ENCODE assay signal across 23 cellular contexts in the genomic region with DNA sequence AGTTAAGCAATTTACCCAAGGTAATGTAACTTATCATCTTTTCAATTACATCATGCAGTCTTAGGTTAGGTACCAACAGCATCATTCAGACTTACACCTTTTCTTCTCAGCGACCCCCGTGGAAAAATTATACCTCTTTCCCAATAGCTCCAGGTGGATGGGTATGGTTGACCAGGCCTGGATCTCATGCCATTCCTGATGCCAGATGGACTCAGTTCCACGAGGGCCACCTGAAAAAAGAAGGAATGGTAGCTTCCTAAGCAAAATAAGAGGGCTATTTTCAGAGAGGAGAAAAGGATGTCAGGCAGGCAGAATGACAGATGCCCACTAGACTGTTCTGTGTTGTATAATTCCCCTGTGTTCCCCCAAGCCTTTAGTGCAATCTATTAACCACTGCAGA.
"Had no signal": no experiment of that assay in that cellular context is flagged by ENCODE, and none has a peak within 500 bp of the region (broad histone marks: within the 10 kb centered on the region; RNA-seq: fewer than 3 reads in every experiment).

No MANE protein-coding gene starts in this region.

- H3K4me2 ChIP-seq: neural progenitor cell had no signal

- H2AFZ ChIP-seq: neural progenitor cell had no signal

- FAIRE-seq: colon, endometrium, kidney, small intestine had no signal

- H3K27ac ChIP-seq: adrenal gland, cardiac muscle cell, gastrocnemius medialis, heart left ventricle, left lung, neural progenitor cell, ovary, right lobe of liver, transverse colon, uterus, VCaP had no signal

- H3K4me3 ChIP-seq: adrenal gland, cardiac muscle cell, dorsolateral prefrontal cortex, gastrocnemius medialis, heart left ventricle, left lung, neural progenitor cell, ovary, right lobe of liver, transverse colon, uterus had no signal

- DNase-seq: activated CD4-positive, alpha-beta T cell treated with anti-CD3 and anti-CD28 coated beads for 1 hour; activated CD4-positive, alpha-beta T cell treated with anti-CD3 and anti-CD28 coated beads, Interleukin-2, amount 50 U/mL, for 48 hours; activated gamma-delta T cell treated with Interleukin-2 at 50 U/mL for 16 hours; adrenal gland; dorsolateral prefrontal cortex; gastrocnemius medialis; heart left ventricle; kidney; left lung; naive thymus-derived CD4-positive, alpha-beta T cell; ovary; right lobe of liver; small intestine; stimulated activated CD4-positive, alpha-beta T cell treated with anti-CD3 and anti-CD28 coated beads, Interleukin-15, amount 100 ng/mL, for 24 hours; stimulated activated CD4-positive, alpha-beta T cell treated with anti-CD3 and anti-CD28 coated beads, Interleukin-2, amount 100 ng/mL, for 48 hours; T-helper 2 cell; transverse colon; uterus had no signal

- H3K4me1 ChIP-seq: adrenal gland, gastrocnemius medialis, heart left ventricle, neural progenitor cell, right lobe of liver, transverse colon, uterus had no signal

- H3K27me3 ChIP-seq: adrenal gland, cardiac muscle cell, dorsolateral prefrontal cortex, gastrocnemius medialis, heart left ventricle, left lung, neural progenitor cell, ovary, right lobe of liver, transverse colon, uterus had no signal

- H3K9me3 ChIP-seq: adrenal gland, gastrocnemius medialis, heart left ventricle, left lung, ovary, right lobe of liver, transverse colon, uterus had no signal

- H3K9ac ChIP-seq: neural progenitor cell had no signal

- H3K36me3 ChIP-seq: cardiac muscle cell, gastrocnemius medialis, heart left ventricle, left lung, neural progenitor cell, ovary, right lobe of liver, transverse colon, uterus had no signal
